ENCODE assay signal across 11 cellular contexts in the genomic region with DNA sequence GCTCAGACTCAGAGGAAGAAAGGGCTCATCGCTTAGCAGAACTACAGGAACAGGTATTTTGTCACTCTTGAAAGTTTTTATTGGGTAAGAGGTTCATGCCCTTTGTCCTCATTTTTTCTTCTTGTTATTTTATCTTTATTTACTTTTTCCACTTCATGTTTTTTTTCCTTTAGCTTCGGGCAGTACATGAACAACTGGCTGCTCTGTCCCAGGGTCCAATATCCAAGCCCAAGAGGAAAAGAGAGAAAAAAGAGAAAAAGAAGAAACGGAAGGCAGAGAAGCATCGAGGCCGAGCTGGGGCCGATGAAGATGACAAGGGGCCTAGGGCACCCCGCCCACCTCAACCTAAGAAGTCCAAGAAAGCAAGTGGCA. TPM values are rescaled to one million over a fixed set of nuclear protein-coding genes. Genes with fewer than 3 reads are reported as not detected.
DNase-seq lines count a peak whose midpoint lies in the region; ATAC-seq and TF ChIP-seq lines count a peak whose summit lies in the region.
"Had no signal": no experiment of that assay in that cellular context is flagged by ENCODE, and none has a peak within 500 bp of the region (broad histone marks: within the 10 kb centered on the region; RNA-seq: fewer than 3 reads in every experiment).

No MANE protein-coding gene starts in this region.

- peak; percentile 7 for DNase-seq in SIG-M5 treated with dmso at 0.1 percent for 504 hours (lab: John Stamatoyannopoulos, UW; ENCODE audit: unreplicated experiment)
- no peak for DNase-seq in SIG-M5 (lab: John Stamatoyannopoulos, UW)
- no peak for DNase-seq in GM23248
- DNase-seq in natural killer cell treated with Interleukin-12 subunit alpha and Interleukin-12 subunit beta and Interleukin-15 and Interleukin-18, amount 100 ng/mL, for 72 hours (ENCODE audit: low spot score), result no peak
- DNase-seq in foreskin fibroblast, result no peak
- DNase-seq: 8988T; activated CD4-positive, alpha-beta T cell treated with anti-CD3 and anti-CD28 coated beads for 48 hours; erythroblast had no signal

- peaks cover 10% of the 10 kb centered on the region for H3K4me1 ChIP-seq in GM23248 (ENCODE audit: insufficient read depth)

- peak overlapping the region in 4 of 5 experiments; percentile 88 to 98 (median 94) for H3K4me3 Mint-ChIP-seq in brain
- H3K4me3 Mint-ChIP-seq in natural killer cell treated with Interleukin-12 subunit alpha and Interleukin-12 subunit beta and Interleukin-15 and Interleukin-18, amount 100 ng/mL, for 72 hours, result peak overlapping the region; percentile 93

- H3K36me3 Mint-ChIP-seq in brain, result peaks cover 96% of the 10 kb centered on the region
- H3K36me3 Mint-ChIP-seq in natural killer cell treated with Interleukin-12 subunit alpha and Interleukin-12 subunit beta and Interleukin-15 and Interleukin-18, amount 100 ng/mL, for 72 hours, result peaks cover 66% of the 10 kb centered on the region

- H3K27ac Mint-ChIP-seq in brain, result no peak overlapping the region
- peak overlapping the region; percentile 83 to 87 for H3K27ac Mint-ChIP-seq in natural killer cell treated with Interleukin-12 subunit alpha and Interleukin-12 subunit beta and Interleukin-15 and Interleukin-18, amount 100 ng/mL, for 72 hours

- H3K9ac ChIP-seq in GM23248, result no peak overlapping the region; the same call in 1 of the 2 replicates

- H4K20me1 ChIP-seq in GM23248 (ENCODE audit: insufficient read depth), result peaks cover 48% of the 10 kb centered on the region

- no peak overlapping the region for H3K4me2 ChIP-seq in GM23248 (ENCODE audit: unreplicated experiment)

- WGBS in GM23248 (ENCODE audit: low coverage in 1 of 2, low lambda C conversion rate in 2 of 2, missing lambda C conversion rate in 2 of 2), 2 experiments, result 70 to 71% methylated on average over 7 of the region's 7 CpGs

- no peaks in the 10 kb centered on the region for H3K27me3 ChIP-seq in GM23248 (replicated peaks; ENCODE audit: insufficient read depth)

- H3K4me1 Mint-ChIP-seq in brain, result peaks cover 60% of the 10 kb centered on the region
- H3K4me1 Mint-ChIP-seq in natural killer cell treated with Interleukin-12 subunit alpha and Interleukin-12 subunit beta and Interleukin-15 and Interleukin-18, amount 100 ng/mL, for 72 hours (ENCODE audit: low read depth in 2 of 2), result peaks cover 67 to 71% of the 10 kb centered on the region in 2 donors

- peaks cover 100% of the 10 kb centered on the region for H3F3A ChIP-seq in GM23248 (ENCODE audit: insufficient read depth)

- no peak overlapping the region for H2AFZ ChIP-seq in GM23248

- peaks cover 17% of the 10 kb centered on the region for H3K27me3 Mint-ChIP-seq in brain
- H3K27me3 Mint-ChIP-seq in natural killer cell treated with Interleukin-12 subunit alpha and Interleukin-12 subunit beta and Interleukin-15 and Interleukin-18, amount 100 ng/mL, for 72 hours, result no peaks in the 10 kb centered on the region

- H3K4me3 ChIP-seq in GM23248 (no peak overlapping the region), foreskin fibroblast (ENCODE audit: low read depth in 1 of 2, low read length in 2 of 2) (no peak overlapping the region)

- H3K36me3 ChIP-seq in GM23248 (ENCODE audit: low read depth), result peaks cover 96% of the 10 kb centered on the region

- no peaks in the 10 kb centered on the region for H3K9me3 Mint-ChIP-seq in brain
- H3K9me3 Mint-ChIP-seq in natural killer cell treated with Interleukin-12 subunit alpha and Interleukin-12 subunit beta and Interleukin-15 and Interleukin-18, amount 100 ng/mL, for 72 hours, result no peaks in the 10 kb centered on the region

- ATAC-seq in natural killer cell treated with Interleukin-12 subunit alpha and Interleukin-12 subunit beta and Interleukin-15 and Interleukin-18, amount 100 ng/mL, for 72 hours, result no peak
- ATAC-seq in HG02678 (IDR thresholded peaks at IDR 0.05; ENCODE audit: unreplicated experiment) (no peak), GM18519 (IDR thresholded peaks at IDR 0.05; ENCODE audit: low FRiP score, unreplicated experiment) (no peak)

- H3K9me3 ChIP-seq in GM23248 (ENCODE audit: low read depth), result no peaks in the 10 kb centered on the region

- peaks cover 92% of the 10 kb centered on the region for H3K79me2 ChIP-seq in GM23248 (ENCODE audit: insufficient read depth)

- H3K27ac ChIP-seq in GM23248, result 0 out of 2 replicates have a peak overlapping the region, but pooled peaks have one; percentile 2

- in situ Hi-C loops in GM23248 (cut with MboI), result no loop called here

- no peaks in the 10 kb centered on the region for H3K9me2 ChIP-seq in GM23248 (ENCODE audit: insufficient read depth)

- no peak for TF ChIP-seq CTCF in brain (conservative IDR thresholded peaks at IDR 0.05)
- no peak for TF ChIP-seq CTCF in foreskin fibroblast (IDR thresholded peaks at IDR 0.05; ENCODE audit: low read depth, low read length)

RNA-seq across cellular contexts. Expression of a gene that starts 9.5 kb away (rescaled TPM):
- total RNA-seq in GM23248 (2014; rRNA removed; shearing (Covaris generic)), result 85.4 and 95.7 TPM in 2 replicates
- polyA plus RNA-seq in GM23248 (2016; fragmentation: Nextera tagmentation; extraction: Ambion mirVana) (99.9 and 105 TPM in 2 replicates), brain (ENCODE audit: insufficient read depth, low read depth, low replicate concordance) (181 TPM)
- total RNA-seq in natural killer cell treated with Interleukin-12 subunit alpha and Interleukin-12 subunit beta and Interleukin-15 and Interleukin-18, amount 100 ng/mL, for 72 hours, result 100 to 1,000 TPM; 347 to 352 TPM

RNA-seq across cellular contexts. Expression of a gene that starts 25.0 kb away (rescaled TPM):
- 1.1 and 6.3 TPM in 2 replicates for total RNA-seq in GM23248 (2014; rRNA removed; shearing (Covaris generic))
- polyA plus RNA-seq in GM23248 (2016; fragmentation: Nextera tagmentation; extraction: Ambion mirVana) (5.6 and 6.2 TPM in 2 replicates), brain (ENCODE audit: insufficient read depth, low read depth, low replicate concordance) (27.3 TPM)
- 10 to 100 TPM; 16.9 to 73.0 TPM for total RNA-seq in natural killer cell treated with Interleukin-12 subunit alpha and Interleukin-12 subunit beta and Interleukin-15 and Interleukin-18, amount 100 ng/mL, for 72 hours

RNA-seq across cellular contexts. Expression of a gene that starts 31.5 kb away (rescaled TPM):
- not detected in 2 replicates for total RNA-seq in GM23248 (2014; rRNA removed; shearing (Covaris generic))
- polyA plus RNA-seq in GM23248 (2016; fragmentation: Nextera tagmentation; extraction: Ambion mirVana), result 0.18 TPM in 1 of 2 replicates, not detected in the other
- 1.4 TPM for polyA plus RNA-seq in brain (ENCODE audit: insufficient read depth, low read depth, low replicate concordance)
- 10 to 100 TPM in 1 of 2 donors, under 1 TPM in 1; 0.86 to 22.1 TPM for total RNA-seq in natural killer cell treated with Interleukin-12 subunit alpha and Interleukin-12 subunit beta and Interleukin-15 and Interleukin-18, amount 100 ng/mL, for 72 hours

RNA-seq across cellular contexts. Expression of a gene that starts 37.1 kb away (rescaled TPM):
- not detected in 2 replicates for total RNA-seq in GM23248 (2014; rRNA removed; shearing (Covaris generic))
- polyA plus RNA-seq in GM23248 (2016; fragmentation: Nextera tagmentation; extraction: Ambion mirVana), result 0.46 TPM in 1 of 2 replicates, not detected in the other
- 12.4 TPM for polyA plus RNA-seq in brain (ENCODE audit: insufficient read depth, low read depth, low replicate concordance)
- 10 to 100 TPM in 1 of 2 donors, 1 to 10 TPM in 1; 2.7 to 17.8 TPM for total RNA-seq in natural killer cell treated with Interleukin-12 subunit alpha and Interleukin-12 subunit beta and Interleukin-15 and Interleukin-18, amount 100 ng/mL, for 72 hours

Comparison
In these comparisons a context has a peak if more than half of its experiments do, and no peak if none do; other contexts are left out.
1. H3K27ac Mint-ChIP-seq: peak in natural killer cell treated with Interleukin-12 subunit alpha and Interleukin-12 subunit beta and Interleukin-15 and Interleukin-18, amount 100 ng/mL, for 72 hours (2 of 2); none in brain (0 of 5).